ENCODE assay signal across 8 cellular contexts in genomic region chr3:114308830-114309229, GRCh38. TPM values are rescaled to one million over a fixed set of nuclear protein-coding genes. Genes with fewer than 3 reads are reported as not detected.
DNase-seq lines count a peak whose midpoint lies in the region; ATAC-seq lines count a peak whose summit lies in the region.

No MANE protein-coding gene starts in this region.

- no peak overlapping the region for H3K27ac ChIP-seq in substantia nigra (ENCODE audit: low read depth, low read length, poor library complexity, severe bottlenecking)

- no peaks in the 10 kb centered on the region for H3K27me3 Mint-ChIP-seq in activated CD8-positive, alpha-beta T cell treated with anti-CD3 and anti-CD28 coated beads, Interleukin-2, amount 10 ng/mL, durations not matched to agents 7 days and 5 days (ENCODE audit: low read depth)

- CTCF ChIA-PET in activated CD8-positive, alpha-beta T cell treated with anti-CD3 and anti-CD28 coated beads, Interleukin-2, amount 10 ng/mL, durations not matched to agents 7 days and 5 days (lab: Charles Lee): interaction anchor here (1.3 to 2.1 kb wide), 2 partner anchors 10 to 15 kb away, joined by 3 to 8 read pairs; no protein-coding TSS in a partner anchor

- peaks cover 30% of the 10 kb centered on the region for H3K36me3 Mint-ChIP-seq in activated CD8-positive, alpha-beta T cell treated with anti-CD3 and anti-CD28 coated beads, Interleukin-2, amount 10 ng/mL, durations not matched to agents 7 days and 5 days (ENCODE audit: low read depth)

- peak overlapping the region; percentile 83 for H3K27ac Mint-ChIP-seq in activated CD8-positive, alpha-beta T cell treated with anti-CD3 and anti-CD28 coated beads, Interleukin-2, amount 10 ng/mL, durations not matched to agents 7 days and 5 days

- ATAC-seq in GM19043 (IDR thresholded peaks at IDR 0.05; ENCODE audit: low read depth, unreplicated experiment) (peak; percentile 73), HG03095 (IDR thresholded peaks at IDR 0.05; ENCODE audit: unreplicated experiment) (peak; percentile 83)
- ATAC-seq in activated CD8-positive, alpha-beta T cell treated with anti-CD3 and anti-CD28 coated beads, Interleukin-2, amount 10 ng/mL, durations not matched to agents 7 days and 5 days: peak; percentile 85

- peaks cover 38% of the 10 kb centered on the region for H3K4me1 Mint-ChIP-seq in activated CD8-positive, alpha-beta T cell treated with anti-CD3 and anti-CD28 coated beads, Interleukin-2, amount 10 ng/mL, durations not matched to agents 7 days and 5 days (ENCODE audit: low read depth)

- no peaks in the 10 kb centered on the region for H3K9me3 Mint-ChIP-seq in activated CD8-positive, alpha-beta T cell treated with anti-CD3 and anti-CD28 coated beads, Interleukin-2, amount 10 ng/mL, durations not matched to agents 7 days and 5 days (ENCODE audit: insufficient read depth)

- POLR2A ChIA-PET in activated CD8-positive, alpha-beta T cell treated with anti-CD3 and anti-CD28 coated beads, Interleukin-2, amount 10 ng/mL, durations not matched to agents 7 days and 5 days (lab: Charles Lee): interaction anchor here (1.3 kb wide), 1 partner anchor 87 kb away, joined by 3 read pairs; no protein-coding TSS in a partner anchor

- peak; percentile 48 for DNase-seq in activated CD8-positive, alpha-beta T cell treated with anti-CD3 and anti-CD28 coated beads, Interleukin-2, amount 10 ng/mL, durations not matched to agents 7 days and 5 days
- DNase-seq in stimulated activated CD4-positive, alpha-beta T cell treated with anti-CD3 and anti-CD28 coated beads, Interleukin-1b, Interleukin-23, amount 100 ng/mL, for 48 hours: peak; percentile 62
- DNase-seq in AML-193 (lab: John Stamatoyannopoulos, UW) (no peak), DMS153 (lab: John Stamatoyannopoulos, UW) (no peak), NCI-H524 (lab: John Stamatoyannopoulos, UW) (no peak), substantia nigra (lab: John Stamatoyannopoulos, UW) (no peak)

- H3K4me3 Mint-ChIP-seq in activated CD8-positive, alpha-beta T cell treated with anti-CD3 and anti-CD28 coated beads, Interleukin-2, amount 10 ng/mL, durations not matched to agents 7 days and 5 days: peak overlapping the region; percentile 22

RNA-seq across cellular contexts. Expression of gene TIGIT, which starts 15.0 kb away (rescaled TPM):
- total RNA-seq in activated CD8-positive, alpha-beta T cell treated with anti-CD3 and anti-CD28 coated beads, Interleukin-2, amount 10 ng/mL, durations not matched to agents 7 days and 5 days: 10 to 100 TPM; 17.3 to 22.1 TPM

Comparison
In these comparisons a context has a peak if more than half of its experiments do, and no peak if none do; other contexts are left out.
1. DNase-seq: peak in activated CD8-positive, alpha-beta T cell treated with anti-CD3 and anti-CD28 coated beads, Interleukin-2, amount 10 ng/mL, durations not matched to agents 7 days and 5 days (single experiment) and stimulated activated CD4-positive, alpha-beta T cell treated with anti-CD3 and anti-CD28 coated beads, Interleukin-1b, Interleukin-23, amount 100 ng/mL, for 48 hours (single experiment); none in AML-193 (0 of 2), DMS153 (single experiment), NCI-H524 (0 of 2) and substantia nigra (0 of 49).
2. Peak in every context shown above with its lines, with median percentiles within 50 percentile points of each other: ATAC-seq.